Comparison of ENCODE assay signal across 1 cellular context in the genomic region with DNA sequence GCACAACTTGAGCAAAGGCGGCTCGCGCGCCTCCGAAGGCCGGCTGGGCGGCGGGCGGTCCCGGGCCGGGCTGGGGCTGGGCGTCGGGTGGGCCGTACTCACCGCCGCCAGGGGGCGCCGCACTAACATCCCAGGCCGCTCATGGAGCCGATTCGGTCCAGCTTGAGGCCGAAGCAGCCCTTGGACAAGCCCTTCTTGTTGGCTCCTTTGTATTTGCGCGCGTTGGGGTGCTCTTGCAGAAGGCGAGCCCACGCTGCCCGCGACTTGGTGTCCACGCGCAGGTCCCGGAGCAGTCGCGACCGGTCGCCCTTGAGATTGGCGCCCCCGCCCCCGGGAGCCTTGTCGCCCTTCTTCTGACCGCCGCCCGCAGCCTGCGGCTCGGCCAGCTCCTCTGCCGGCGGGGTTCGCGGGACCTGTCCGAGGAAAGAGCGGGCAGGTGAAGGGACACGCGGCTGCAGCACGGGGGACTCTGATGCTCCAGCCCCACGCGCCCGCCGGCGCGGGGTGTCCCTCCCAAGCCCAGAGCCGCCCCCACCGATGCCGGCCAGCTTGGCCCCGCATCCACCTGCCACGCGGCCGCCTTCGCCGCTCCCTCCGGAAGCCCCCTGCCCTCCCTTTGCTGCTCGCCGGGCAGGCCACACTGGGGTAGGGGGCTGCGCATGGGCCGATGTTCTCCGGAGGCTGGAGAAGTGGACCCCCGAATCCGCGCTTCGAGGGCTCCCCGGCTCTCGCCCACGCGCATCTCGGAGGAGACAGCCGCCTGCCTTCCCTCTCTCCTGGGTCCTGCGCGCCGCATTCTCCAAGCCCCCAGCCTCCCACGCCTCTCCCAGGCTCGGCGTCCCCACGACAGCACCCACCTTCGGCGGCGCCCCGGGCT.
TF ChIP-seq lines count a peak whose summit lies in the region.

No MANE protein-coding gene starts in this region.

TF ChIP-seq in HepG2, 621 proteins besides CTCF, POLR2A, EP300 and RAD21 (continued from another document and continues in another):
- peak; percentile 11; the same call in 1 of the 2 replicates for TF ChIP-seq BRD4 (CRISPR knock-in tag; IDR thresholded peaks at IDR 0.05)
- TF ChIP-seq ZNF430 (CRISPR knock-in tag; IDR thresholded peaks at IDR 0.05), result no peak
- no peak for TF ChIP-seq FOXA1 (IDR thresholded peaks at IDR 0.05)
- TF ChIP-seq FOXA1 (CRISPR knock-in tag; IDR thresholded peaks at IDR 0.05), result no peak
- TF ChIP-seq, protein P1, sequence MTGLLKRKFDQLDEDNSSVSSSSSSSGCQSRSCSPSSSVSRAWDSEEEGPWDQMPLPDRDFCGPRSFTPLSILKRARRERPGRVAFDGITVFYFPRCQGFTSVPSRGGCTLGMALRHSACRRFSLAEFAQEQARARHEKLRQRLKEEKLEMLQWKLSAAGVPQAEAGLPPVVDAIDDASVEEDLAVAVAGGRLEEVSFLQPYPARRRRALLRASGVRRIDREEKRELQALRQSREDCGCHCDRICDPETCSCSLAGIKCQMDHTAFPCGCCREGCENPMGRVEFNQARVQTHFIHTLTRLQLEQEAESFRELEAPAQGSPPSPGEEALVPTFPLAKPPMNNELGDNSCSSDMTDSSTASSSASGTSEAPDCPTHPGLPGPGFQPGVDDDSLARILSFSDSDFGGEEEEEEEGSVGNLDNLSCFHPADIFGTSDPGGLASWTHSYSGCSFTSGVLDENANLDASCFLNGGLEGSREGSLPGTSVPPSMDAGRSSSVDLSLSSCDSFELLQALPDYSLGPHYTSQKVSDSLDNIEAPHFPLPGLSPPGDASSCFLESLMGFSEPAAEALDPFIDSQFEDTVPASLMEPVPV (CRISPR knock-in tag; IDR thresholded peaks at IDR 0.05), result no peak; the same call in 1 of the 2 replicates
- TF ChIP-seq POLR2AphosphoS5 (IDR thresholded peaks at IDR 0.05; ENCODE audit: low read depth, low read length), result no peak
- no peak for TF ChIP-seq KAT7 (CRISPR knock-in tag; IDR thresholded peaks at IDR 0.05; ENCODE audit: borderline replicate concordance)
- no peak for TF ChIP-seq ZEB1 (IDR thresholded peaks at IDR 0.05; ENCODE audit: insufficient replicate concordance, low read depth)
- TF ChIP-seq, protein P2, sequence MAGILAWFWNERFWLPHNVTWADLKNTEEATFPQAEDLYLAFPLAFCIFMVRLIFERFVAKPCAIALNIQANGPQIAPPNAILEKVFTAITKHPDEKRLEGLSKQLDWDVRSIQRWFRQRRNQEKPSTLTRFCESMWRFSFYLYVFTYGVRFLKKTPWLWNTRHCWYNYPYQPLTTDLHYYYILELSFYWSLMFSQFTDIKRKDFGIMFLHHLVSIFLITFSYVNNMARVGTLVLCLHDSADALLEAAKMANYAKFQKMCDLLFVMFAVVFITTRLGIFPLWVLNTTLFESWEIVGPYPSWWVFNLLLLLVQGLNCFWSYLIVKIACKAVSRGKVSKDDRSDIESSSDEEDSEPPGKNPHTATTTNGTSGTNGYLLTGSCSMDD (CRISPR knock-in tag; IDR thresholded peaks at IDR 0.05), result no peak
- TF ChIP-seq, protein P3, sequence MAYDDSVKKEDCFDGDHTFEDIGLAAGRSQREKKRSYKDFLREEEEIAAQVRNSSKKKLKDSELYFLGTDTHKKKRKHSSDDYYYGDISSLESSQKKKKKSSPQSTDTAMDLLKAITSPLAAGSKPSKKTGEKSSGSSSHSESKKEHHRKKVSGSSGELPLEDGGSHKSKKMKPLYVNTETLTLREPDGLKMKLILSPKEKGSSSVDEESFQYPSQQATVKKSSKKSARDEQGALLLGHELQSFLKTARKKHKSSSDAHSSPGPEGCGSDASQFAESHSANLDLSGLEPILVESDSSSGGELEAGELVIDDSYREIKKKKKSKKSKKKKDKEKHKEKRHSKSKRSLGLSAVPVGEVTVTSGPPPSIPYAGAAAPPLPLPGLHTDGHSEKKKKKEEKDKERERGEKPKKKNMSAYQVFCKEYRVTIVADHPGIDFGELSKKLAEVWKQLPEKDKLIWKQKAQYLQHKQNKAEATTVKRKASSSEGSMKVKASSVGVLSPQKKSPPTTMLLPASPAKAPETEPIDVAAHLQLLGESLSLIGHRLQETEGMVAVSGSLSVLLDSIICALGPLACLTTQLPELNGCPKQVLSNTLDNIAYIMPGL (CRISPR knock-in tag; IDR thresholded peaks at IDR 0.05; ENCODE audit: borderline replicate concordance in 1 of 2, low read depth in 1 of 2), result peak; percentile 72 to 77; a peak in 3 of 4 replicates
- peak; percentile 19; the same call in 1 of the 2 replicates for TF ChIP-seq GABPB1 (CRISPR knock-in tag; IDR thresholded peaks at IDR 0.05)
- peak; percentile 43 for TF ChIP-seq RBM39 (IDR thresholded peaks at IDR 0.05; ENCODE audit: low read depth, low read length, poor library complexity, severe bottlenecking)
- no peak for TF ChIP-seq DPF2 (CRISPR knock-in tag; IDR thresholded peaks at IDR 0.05; ENCODE audit: borderline replicate concordance, low read depth)
- TF ChIP-seq ZMYM2 (CRISPR knock-in tag; IDR thresholded peaks at IDR 0.05), result no peak
- TF ChIP-seq GZF1 (CRISPR knock-in tag; IDR thresholded peaks at IDR 0.05), result no peak
- TF ChIP-seq, protein P4, sequence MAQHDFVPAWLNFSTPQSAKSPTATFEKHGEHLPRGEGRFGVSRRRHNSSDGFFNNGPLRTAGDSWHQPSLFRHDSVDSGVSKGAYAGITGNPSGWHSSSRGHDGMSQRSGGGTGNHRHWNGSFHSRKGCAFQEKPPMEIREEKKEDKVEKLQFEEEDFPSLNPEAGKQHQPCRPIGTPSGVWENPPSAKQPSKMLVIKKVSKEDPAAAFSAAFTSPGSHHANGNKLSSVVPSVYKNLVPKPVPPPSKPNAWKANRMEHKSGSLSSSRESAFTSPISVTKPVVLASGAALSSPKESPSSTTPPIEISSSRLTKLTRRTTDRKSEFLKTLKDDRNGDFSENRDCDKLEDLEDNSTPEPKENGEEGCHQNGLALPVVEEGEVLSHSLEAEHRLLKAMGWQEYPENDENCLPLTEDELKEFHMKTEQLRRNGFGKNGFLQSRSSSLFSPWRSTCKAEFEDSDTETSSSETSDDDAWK (CRISPR knock-in tag; IDR thresholded peaks at IDR 0.05), result no peak
- no peak for TF ChIP-seq SP140L (CRISPR knock-in tag; IDR thresholded peaks at IDR 0.05; ENCODE audit: borderline replicate concordance)
- TF ChIP-seq, protein P5, sequence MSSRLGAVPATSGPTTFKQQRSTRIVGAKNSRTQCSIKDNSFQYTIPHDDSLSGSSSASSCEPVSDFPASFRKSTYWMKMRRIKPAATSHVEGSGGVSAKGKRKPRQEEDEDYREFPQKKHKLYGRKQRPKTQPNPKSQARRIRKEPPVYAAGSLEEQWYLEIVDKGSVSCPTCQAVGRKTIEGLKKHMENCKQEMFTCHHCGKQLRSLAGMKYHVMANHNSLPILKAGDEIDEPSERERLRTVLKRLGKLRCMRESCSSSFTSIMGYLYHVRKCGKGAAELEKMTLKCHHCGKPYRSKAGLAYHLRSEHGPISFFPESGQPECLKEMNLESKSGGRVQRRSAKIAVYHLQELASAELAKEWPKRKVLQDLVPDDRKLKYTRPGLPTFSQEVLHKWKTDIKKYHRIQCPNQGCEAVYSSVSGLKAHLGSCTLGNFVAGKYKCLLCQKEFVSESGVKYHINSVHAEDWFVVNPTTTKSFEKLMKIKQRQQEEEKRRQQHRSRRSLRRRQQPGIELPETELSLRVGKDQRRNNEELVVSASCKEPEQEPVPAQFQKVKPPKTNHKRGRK (CRISPR knock-in tag; IDR thresholded peaks at IDR 0.05), result no peak
- TF ChIP-seq KLF12 (CRISPR knock-in tag; IDR thresholded peaks at IDR 0.05; ENCODE audit: borderline replicate concordance), result no peak
- no peak for TF ChIP-seq MIXL1 (CRISPR knock-in tag; IDR thresholded peaks at IDR 0.05)
- no peak for TF ChIP-seq FOXK2 (IDR thresholded peaks at IDR 0.05)
- TF ChIP-seq, protein P6, sequence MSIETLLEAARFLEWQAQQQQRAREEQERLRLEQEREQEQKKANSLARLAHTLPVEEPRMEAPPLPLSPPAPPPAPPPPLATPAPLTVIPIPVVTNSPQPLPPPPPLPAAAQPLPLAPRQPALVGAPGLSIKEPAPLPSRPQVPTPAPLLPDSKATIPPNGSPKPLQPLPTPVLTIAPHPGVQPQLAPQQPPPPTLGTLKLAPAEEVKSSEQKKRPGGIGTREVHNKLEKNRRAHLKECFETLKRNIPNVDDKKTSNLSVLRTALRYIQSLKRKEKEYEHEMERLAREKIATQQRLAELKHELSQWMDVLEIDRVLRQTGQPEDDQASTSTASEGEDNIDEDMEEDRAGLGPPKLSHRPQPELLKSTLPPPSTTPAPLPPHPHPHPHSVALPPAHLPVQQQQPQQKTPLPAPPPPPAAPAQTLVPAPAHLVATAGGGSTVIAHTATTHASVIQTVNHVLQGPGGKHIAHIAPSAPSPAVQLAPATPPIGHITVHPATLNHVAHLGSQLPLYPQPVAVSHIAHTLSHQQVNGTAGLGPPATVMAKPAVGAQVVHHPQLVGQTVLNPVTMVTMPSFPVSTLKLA (IDR thresholded peaks at IDR 0.05), result no peak
- TF ChIP-seq ZSCAN22 (CRISPR knock-in tag; IDR thresholded peaks at IDR 0.05), result peak; percentile 68; the same call in 1 of the 2 replicates
- TF ChIP-seq ZNF850 (CRISPR knock-in tag; conservative IDR thresholded peaks at IDR 0.05), result no peak
- no peak for TF ChIP-seq KLF16 (CRISPR knock-in tag; IDR thresholded peaks at IDR 0.05)
- TF ChIP-seq, protein P7, sequence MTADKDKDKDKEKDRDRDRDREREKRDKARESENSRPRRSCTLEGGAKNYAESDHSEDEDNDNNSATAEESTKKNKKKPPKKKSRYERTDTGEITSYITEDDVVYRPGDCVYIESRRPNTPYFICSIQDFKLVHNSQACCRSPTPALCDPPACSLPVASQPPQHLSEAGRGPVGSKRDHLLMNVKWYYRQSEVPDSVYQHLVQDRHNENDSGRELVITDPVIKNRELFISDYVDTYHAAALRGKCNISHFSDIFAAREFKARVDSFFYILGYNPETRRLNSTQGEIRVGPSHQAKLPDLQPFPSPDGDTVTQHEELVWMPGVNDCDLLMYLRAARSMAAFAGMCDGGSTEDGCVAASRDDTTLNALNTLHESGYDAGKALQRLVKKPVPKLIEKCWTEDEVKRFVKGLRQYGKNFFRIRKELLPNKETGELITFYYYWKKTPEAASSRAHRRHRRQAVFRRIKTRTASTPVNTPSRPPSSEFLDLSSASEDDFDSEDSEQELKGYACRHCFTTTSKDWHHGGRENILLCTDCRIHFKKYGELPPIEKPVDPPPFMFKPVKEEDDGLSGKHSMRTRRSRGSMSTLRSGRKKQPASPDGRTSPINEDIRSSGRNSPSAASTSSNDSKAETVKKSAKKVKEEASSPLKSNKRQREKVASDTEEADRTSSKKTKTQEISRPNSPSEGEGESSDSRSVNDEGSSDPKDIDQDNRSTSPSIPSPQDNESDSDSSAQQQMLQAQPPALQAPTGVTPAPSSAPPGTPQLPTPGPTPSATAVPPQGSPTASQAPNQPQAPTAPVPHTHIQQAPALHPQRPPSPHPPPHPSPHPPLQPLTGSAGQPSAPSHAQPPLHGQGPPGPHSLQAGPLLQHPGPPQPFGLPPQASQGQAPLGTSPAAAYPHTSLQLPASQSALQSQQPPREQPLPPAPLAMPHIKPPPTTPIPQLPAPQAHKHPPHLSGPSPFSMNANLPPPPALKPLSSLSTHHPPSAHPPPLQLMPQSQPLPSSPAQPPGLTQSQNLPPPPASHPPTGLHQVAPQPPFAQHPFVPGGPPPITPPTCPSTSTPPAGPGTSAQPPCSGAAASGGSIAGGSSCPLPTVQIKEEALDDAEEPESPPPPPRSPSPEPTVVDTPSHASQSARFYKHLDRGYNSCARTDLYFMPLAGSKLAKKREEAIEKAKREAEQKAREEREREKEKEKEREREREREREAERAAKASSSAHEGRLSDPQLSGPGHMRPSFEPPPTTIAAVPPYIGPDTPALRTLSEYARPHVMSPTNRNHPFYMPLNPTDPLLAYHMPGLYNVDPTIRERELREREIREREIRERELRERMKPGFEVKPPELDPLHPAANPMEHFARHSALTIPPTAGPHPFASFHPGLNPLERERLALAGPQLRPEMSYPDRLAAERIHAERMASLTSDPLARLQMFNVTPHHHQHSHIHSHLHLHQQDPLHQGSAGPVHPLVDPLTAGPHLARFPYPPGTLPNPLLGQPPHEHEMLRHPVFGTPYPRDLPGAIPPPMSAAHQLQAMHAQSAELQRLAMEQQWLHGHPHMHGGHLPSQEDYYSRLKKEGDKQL (CRISPR knock-in tag; IDR thresholded peaks at IDR 0.05; ENCODE audit: low read depth), result no peak; the same call in 1 of the 2 replicates
- TF ChIP-seq, protein P8, sequence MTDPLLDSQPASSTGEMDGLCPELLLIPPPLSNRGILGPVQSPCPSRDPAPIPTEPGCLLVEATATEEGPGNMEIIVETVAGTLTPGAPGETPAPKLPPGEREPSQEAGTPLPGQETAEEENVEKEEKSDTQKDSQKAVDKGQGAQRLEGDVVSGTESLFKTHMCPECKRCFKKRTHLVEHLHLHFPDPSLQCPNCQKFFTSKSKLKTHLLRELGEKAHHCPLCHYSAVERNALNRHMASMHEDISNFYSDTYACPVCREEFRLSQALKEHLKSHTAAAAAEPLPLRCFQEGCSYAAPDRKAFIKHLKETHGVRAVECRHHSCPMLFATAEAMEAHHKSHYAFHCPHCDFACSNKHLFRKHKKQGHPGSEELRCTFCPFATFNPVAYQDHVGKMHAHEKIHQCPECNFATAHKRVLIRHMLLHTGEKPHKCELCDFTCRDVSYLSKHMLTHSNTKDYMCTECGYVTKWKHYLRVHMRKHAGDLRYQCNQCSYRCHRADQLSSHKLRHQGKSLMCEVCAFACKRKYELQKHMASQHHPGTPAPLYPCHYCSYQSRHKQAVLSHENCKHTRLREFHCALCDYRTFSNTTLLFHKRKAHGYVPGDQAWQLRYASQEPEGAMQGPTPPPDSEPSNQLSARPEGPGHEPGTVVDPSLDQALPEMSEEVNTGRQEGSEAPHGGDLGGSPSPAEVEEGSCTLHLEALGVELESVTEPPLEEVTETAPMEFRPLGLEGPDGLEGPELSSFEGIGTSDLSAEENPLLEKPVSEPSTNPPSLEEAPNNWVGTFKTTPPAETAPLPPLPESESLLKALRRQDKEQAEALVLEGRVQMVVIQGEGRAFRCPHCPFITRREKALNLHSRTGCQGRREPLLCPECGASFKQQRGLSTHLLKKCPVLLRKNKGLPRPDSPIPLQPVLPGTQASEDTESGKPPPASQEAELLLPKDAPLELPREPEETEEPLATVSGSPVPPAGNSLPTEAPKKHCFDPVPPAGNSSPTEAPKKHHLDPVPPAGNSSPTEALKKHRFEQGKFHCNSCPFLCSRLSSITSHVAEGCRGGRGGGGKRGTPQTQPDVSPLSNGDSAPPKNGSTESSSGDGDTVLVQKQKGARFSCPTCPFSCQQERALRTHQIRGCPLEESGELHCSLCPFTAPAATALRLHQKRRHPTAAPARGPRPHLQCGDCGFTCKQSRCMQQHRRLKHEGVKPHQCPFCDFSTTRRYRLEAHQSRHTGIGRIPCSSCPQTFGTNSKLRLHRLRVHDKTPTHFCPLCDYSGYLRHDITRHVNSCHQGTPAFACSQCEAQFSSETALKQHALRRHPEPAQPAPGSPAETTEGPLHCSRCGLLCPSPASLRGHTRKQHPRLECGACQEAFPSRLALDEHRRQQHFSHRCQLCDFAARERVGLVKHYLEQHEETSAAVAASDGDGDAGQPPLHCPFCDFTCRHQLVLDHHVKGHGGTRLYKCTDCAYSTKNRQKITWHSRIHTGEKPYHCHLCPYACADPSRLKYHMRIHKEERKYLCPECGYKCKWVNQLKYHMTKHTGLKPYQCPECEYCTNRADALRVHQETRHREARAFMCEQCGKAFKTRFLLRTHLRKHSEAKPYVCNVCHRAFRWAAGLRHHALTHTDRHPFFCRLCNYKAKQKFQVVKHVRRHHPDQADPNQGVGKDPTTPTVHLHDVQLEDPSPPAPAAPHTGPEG (CRISPR knock-in tag; IDR thresholded peaks at IDR 0.05), result peak; percentile 76
- TF ChIP-seq, protein P9, sequence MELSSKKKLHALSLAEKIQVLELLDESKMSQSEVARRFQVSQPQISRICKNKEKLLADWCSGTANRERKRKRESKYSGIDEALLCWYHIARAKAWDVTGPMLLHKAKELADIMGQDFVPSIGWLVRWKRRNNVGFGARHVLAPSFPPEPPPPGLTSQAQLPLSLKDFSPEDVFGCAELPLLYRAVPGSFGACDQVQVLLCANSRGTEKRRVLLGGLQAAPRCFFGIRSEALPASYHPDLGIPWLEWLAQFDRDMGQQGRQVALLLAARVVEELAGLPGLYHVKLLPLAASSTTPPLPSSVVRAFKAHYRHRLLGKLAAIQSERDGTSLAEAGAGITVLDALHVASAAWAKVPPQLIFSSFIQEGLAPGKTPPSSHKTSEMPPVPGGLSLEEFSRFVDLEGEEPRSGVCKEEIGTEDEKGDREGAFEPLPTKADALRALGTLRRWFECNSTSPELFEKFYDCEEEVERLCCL (CRISPR knock-in tag; IDR thresholded peaks at IDR 0.05; ENCODE audit: borderline replicate concordance), result no peak
- no peak for TF ChIP-seq RBAK (CRISPR knock-in tag; IDR thresholded peaks at IDR 0.05)
